19 cellular contexts compared by ENCODE assay signal in genomic region chr5:175336781-175337180, GRCh38.
DNase-seq lines count a peak whose midpoint lies in the region; ATAC-seq and TF ChIP-seq lines count a peak whose summit lies in the region.
"Had no signal": no experiment of that assay in that cellular context is flagged by ENCODE, and none has a peak within 500 bp of the region (broad histone marks: within the 10 kb centered on the region; RNA-seq: fewer than 3 reads in every experiment).

No MANE protein-coding gene starts in this region.

- H3K4me1 ChIP-seq in SK-N-SH (ENCODE audit: control insufficient read depth in 1 of 2, insufficient read depth in 2 of 2, low read depth in 1 of 2, low read length in 1 of 2): no peaks in the 10 kb centered on the region

- H3K9me2 ChIP-seq in SK-N-SH: no peaks in the 10 kb centered on the region

- ATAC-seq in SK-N-SH treated with all-trans-retinoic acid at 6 μM for 48 hours: no peak
- ATAC-seq in HG03175 (IDR thresholded peaks at IDR 0.05; ENCODE audit: unreplicated experiment): no peak
- no peak for ATAC-seq in GM19397 (IDR thresholded peaks at IDR 0.05; ENCODE audit: unreplicated experiment)

- CTCF ChIA-PET in SK-N-SH (lab: Yijun Ruan, JAX): interaction anchor here (0.8 to 1.2 kb wide), 3 partner anchors 11 to 283 kb away, joined by 3 read pairs; no protein-coding TSS in a partner anchor

- H3K9ac ChIP-seq in SK-N-SH: no peak overlapping the region

- no peaks in the 10 kb centered on the region for H3K27me3 ChIP-seq in SK-N-SH (ENCODE audit: insufficient read depth)

- no peaks in the 10 kb centered on the region for H4K20me1 ChIP-seq in SK-N-SH (ENCODE audit: insufficient read depth)

- no peak overlapping the region for H3K4me3 ChIP-seq in SK-N-SH (ENCODE audit: low read depth in 2 of 2, low read length in 1 of 2)
- H3K4me3 ChIP-seq: SK-N-MC had no signal

- 3% methylated on average over 2 of the region's 2 CpGs for WGBS in SK-N-SH (ENCODE audit: low lambda C conversion rate)

- no peak overlapping the region for H3K27ac ChIP-seq in SK-N-SH (ENCODE audit: low read depth in 2 of 2, low read length in 1 of 2)
- H3K27ac ChIP-seq: SK-N-MC had no signal

- TF ChIP-seq EP300 in SK-N-SH (IDR thresholded peaks at IDR 0.05; ENCODE audit: borderline replicate concordance in 1 of 2, low read depth in 1 of 2, low read length in 1 of 2) (no peak), Ishikawa (IDR thresholded peaks at IDR 0.05; ENCODE audit: borderline replicate concordance) (no peak)

- H3K36me3 ChIP-seq in SK-N-SH (replicated peaks in 1 of 2; ENCODE audit: control insufficient read depth in 1 of 2, insufficient read depth in 2 of 2, low read length in 1 of 2): no peaks in the 10 kb centered on the region

- H3K79me2 ChIP-seq in SK-N-SH (ENCODE audit: insufficient read depth): no peaks in the 10 kb centered on the region

- no peaks in the 10 kb centered on the region for H3K9me3 ChIP-seq in SK-N-SH

- no peak for TF ChIP-seq CTCF in SK-N-SH (IDR thresholded peaks at IDR 0.05)

- no peak overlapping the region for H3K4me2 ChIP-seq in SK-N-SH

- POLR2A ChIA-PET in SK-N-SH (lab: Yijun Ruan, JAX): no interaction called here

- no peaks in the 10 kb centered on the region for H3F3A ChIP-seq in SK-N-SH (replicated peaks; ENCODE audit: insufficient read depth)

- DNase-seq in SK-N-SH (no peak), NCI-H524 treated with DMSO at 0.1 percent for 48 hours (lab: John Stamatoyannopoulos, UW) (peak; percentile 24)
- no peak for DNase-seq in stimulated activated CD4-positive, alpha-beta T cell treated with anti-CD3 and anti-CD28 coated beads, Interleukin-15, amount 100 ng/mL, for 24 hours
- DNase-seq: ACHN; C1 segment of cervical spinal cord; CD8-positive, alpha-beta memory T cell; GDM1; HCEC 1CT; NCI-H1436; NCI-H2029 treated with DMSO at 0.1 percent for 48 hours; NCI-H526 treated with DMSO at 0.1 percent for 48 hours; Right ventricle myocardium superior; T-helper 1 cell; T1000 had no signal

- no peak overlapping the region for H2AFZ ChIP-seq in SK-N-SH (ENCODE audit: low read depth)

- TF ChIP-seq RAD21 in SK-N-SH (IDR thresholded peaks at IDR 0.05; ENCODE audit: low read length) (no peak), Ishikawa (IDR thresholded peaks at IDR 0.05; ENCODE audit: low read depth) (no peak)

TF ChIP-seq in SK-N-SH, 30 proteins besides CTCF, POLR2A, EP300 and RAD21 (continues in another document):
- TF ChIP-seq, protein P1, sequence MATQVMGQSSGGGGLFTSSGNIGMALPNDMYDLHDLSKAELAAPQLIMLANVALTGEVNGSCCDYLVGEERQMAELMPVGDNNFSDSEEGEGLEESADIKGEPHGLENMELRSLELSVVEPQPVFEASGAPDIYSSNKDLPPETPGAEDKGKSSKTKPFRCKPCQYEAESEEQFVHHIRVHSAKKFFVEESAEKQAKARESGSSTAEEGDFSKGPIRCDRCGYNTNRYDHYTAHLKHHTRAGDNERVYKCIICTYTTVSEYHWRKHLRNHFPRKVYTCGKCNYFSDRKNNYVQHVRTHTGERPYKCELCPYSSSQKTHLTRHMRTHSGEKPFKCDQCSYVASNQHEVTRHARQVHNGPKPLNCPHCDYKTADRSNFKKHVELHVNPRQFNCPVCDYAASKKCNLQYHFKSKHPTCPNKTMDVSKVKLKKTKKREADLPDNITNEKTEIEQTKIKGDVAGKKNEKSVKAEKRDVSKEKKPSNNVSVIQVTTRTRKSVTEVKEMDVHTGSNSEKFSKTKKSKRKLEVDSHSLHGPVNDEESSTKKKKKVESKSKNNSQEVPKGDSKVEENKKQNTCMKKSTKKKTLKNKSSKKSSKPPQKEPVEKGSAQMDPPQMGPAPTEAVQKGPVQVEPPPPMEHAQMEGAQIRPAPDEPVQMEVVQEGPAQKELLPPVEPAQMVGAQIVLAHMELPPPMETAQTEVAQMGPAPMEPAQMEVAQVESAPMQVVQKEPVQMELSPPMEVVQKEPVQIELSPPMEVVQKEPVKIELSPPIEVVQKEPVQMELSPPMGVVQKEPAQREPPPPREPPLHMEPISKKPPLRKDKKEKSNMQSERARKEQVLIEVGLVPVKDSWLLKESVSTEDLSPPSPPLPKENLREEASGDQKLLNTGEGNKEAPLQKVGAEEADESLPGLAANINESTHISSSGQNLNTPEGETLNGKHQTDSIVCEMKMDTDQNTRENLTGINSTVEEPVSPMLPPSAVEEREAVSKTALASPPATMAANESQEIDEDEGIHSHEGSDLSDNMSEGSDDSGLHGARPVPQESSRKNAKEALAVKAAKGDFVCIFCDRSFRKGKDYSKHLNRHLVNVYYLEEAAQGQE (IDR thresholded peaks at IDR 0.05; ENCODE audit: low read depth, low read length): peak; percentile 54; the same call in 1 of the 2 replicates

TF ChIP-seq in SK-N-SH treated with all-trans-retinoic acid at 6 μM for 48 hours, 23 proteins besides CTCF, POLR2A, EP300 and RAD21 (continues in another document):
- TF ChIP-seq TSHZ2 (CRISPR knock-in tag; IDR thresholded peaks at IDR 0.05): no peak
- TF ChIP-seq CSRNP3 (CRISPR knock-in tag; IDR thresholded peaks at IDR 0.05): no peak
- no peak for TF ChIP-seq SNAI2 (CRISPR knock-in tag; IDR thresholded peaks at IDR 0.05)

TF ChIP-seq in Ishikawa, 13 proteins besides CTCF, POLR2A, EP300 and RAD21:
- TF ChIP-seq, protein P1 (IDR thresholded peaks at IDR 0.05; ENCODE audit: low read depth): peak; percentile 65; the same call in 1 of the 2 replicates
- TF ChIP-seq YY1 (IDR thresholded peaks at IDR 0.05; ENCODE audit: low read depth) (no peak), TEAD4 (IDR thresholded peaks at IDR 0.05) (no peak)
